In the genomic region with DNA sequence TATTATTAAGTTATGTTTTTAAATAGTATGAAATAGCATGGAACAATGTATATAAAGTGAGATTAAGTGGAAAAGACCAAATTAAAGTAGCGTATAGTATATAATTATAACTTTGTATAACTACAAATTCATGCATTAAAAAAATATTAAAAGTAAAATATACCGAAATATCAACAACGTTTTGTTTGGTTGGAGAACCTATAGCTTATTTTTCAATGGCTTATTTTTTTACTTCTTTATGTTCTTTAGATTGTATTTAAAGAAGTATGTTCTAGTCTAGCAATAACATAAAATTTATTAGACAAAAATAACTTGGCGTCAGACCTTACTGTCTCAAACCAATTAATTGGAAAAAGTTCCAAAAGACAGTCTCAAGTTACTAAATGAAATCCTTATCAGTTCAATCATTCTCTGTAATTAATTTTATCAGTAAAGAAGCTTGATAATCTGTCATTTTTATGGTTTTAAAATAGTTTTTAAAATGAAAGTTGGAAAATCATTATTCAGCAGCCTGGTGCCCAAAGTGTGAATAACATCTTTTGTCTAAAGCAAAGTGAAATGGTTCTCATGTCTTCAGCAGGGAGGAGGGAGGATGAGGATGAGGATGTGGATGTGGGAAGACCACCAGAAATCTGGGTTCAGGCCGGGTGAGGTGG, we compare ENCODE assay signal across 8 cellular contexts. TPM values are rescaled to one million over a fixed set of nuclear protein-coding genes. Genes with fewer than 3 reads are reported as not detected.
DNase-seq lines count a peak whose midpoint lies in the region; ATAC-seq, FAIRE-seq and TF ChIP-seq lines count a peak whose summit lies in the region.

No MANE protein-coding gene starts in this region.

- ATAC-seq in activated naive CD8-positive, alpha-beta T cell treated with anti-CD3 and anti-CD28 coated beads, Interleukin-2, amount 50 U/mL, for 24 hours = no peak
- ATAC-seq in right lobe of liver (no peak), HG02571 (IDR thresholded peaks at IDR 0.05; ENCODE audit: unreplicated experiment) (no peak), HG03442 (IDR thresholded peaks at IDR 0.05; ENCODE audit: unreplicated experiment) (no peak)

- H3K4me3 Mint-ChIP-seq in H9 = peak overlapping the region; percentile 51 to 72
- H3K4me3 Mint-ChIP-seq in activated naive CD8-positive, alpha-beta T cell treated with anti-CD3 and anti-CD28 coated beads, Interleukin-2, amount 50 U/mL, for 24 hours = peak overlapping the region; percentile 52

- no peak overlapping the region for H3K56ac ChIP-seq in H9 (ENCODE audit: insufficient read length, low read depth, low read length)

- H3K36me3 Mint-ChIP-seq in H9 (ENCODE audit: insufficient read depth in 1 of 3, low read depth in 3 of 3) = no peaks in the 10 kb centered on the region; a peak in 1 of 7 replicates
- H3K36me3 Mint-ChIP-seq in activated naive CD8-positive, alpha-beta T cell treated with anti-CD3 and anti-CD28 coated beads, Interleukin-2, amount 50 U/mL, for 24 hours (ENCODE audit: low read depth) = peaks cover 1% of the 10 kb centered on the region

- no peaks in the 10 kb centered on the region for H3K36me3 ChIP-seq in ACC112 (ENCODE audit: insufficient read depth, low read length)
- H3K36me3 ChIP-seq in right lobe of liver = no peaks in the 10 kb centered on the region

- no peak overlapping the region for H3T11ph ChIP-seq in H9 (ENCODE audit: low read length)

- peaks cover 26 to 27% of the 10 kb centered on the region in 2 experiments for H3K4me1 Mint-ChIP-seq in H9
- peaks cover 5% of the 10 kb centered on the region for H3K4me1 Mint-ChIP-seq in activated naive CD8-positive, alpha-beta T cell treated with anti-CD3 and anti-CD28 coated beads, Interleukin-2, amount 50 U/mL, for 24 hours

- TF ChIP-seq POLR2A in right lobe of liver (IDR thresholded peaks at IDR 0.05) = no peak

- no peak overlapping the region for H3K9ac ChIP-seq in H9 (ENCODE audit: extremely low read depth, insufficient read length, low read length)

- H3K23me2 ChIP-seq in H9 (ENCODE audit: insufficient read length, low read depth, low read length, poor library complexity, severe bottlenecking) = no peaks in the 10 kb centered on the region

- no peak overlapping the region for H2BK5ac ChIP-seq in H9 (ENCODE audit: insufficient read length, low read length)

- no peak overlapping the region for H4K8ac ChIP-seq in H9 (replicated peaks; ENCODE audit: insufficient read length, low read depth, low read length)

- intact Hi-C loops in right lobe of liver (cut with DNase I) = no loop called here

- H3K27me3 Mint-ChIP-seq in H9 (ENCODE audit: low read depth) = peaks cover 8% of the 10 kb centered on the region
- H3K27me3 Mint-ChIP-seq in activated naive CD8-positive, alpha-beta T cell treated with anti-CD3 and anti-CD28 coated beads, Interleukin-2, amount 50 U/mL, for 24 hours = peaks cover 26% of the 10 kb centered on the region

- H3K9me3 Mint-ChIP-seq in H9 = no peaks in the 10 kb centered on the region
- no peaks in the 10 kb centered on the region for H3K9me3 Mint-ChIP-seq in activated naive CD8-positive, alpha-beta T cell treated with anti-CD3 and anti-CD28 coated beads, Interleukin-2, amount 50 U/mL, for 24 hours

- H3K4me2 ChIP-seq in H9 (ENCODE audit: insufficient read depth, insufficient read length, low read length) = no peak overlapping the region

- H3K4ac ChIP-seq in H9 (ENCODE audit: low read depth, low read length) = no peak overlapping the region

- no peak overlapping the region for H3K14ac ChIP-seq in H9 (ENCODE audit: insufficient read depth, low read length)

- H3K27me3 ChIP-seq in ACC112 (ENCODE audit: insufficient read depth, low read length) (no peaks in the 10 kb centered on the region), H9 (ENCODE audit: insufficient read depth, low read length) (no peaks in the 10 kb centered on the region), right lobe of liver (peaks cover 0 to 6% of the 10 kb centered on the region in 2 donors)

- H3K79me2 ChIP-seq in ACC112 (ENCODE audit: control insufficient read depth, insufficient read depth, low read length, unreplicated experiment) = peaks cover 7% of the 10 kb centered on the region
- no peaks in the 10 kb centered on the region for H3K79me2 ChIP-seq in H9 (ENCODE audit: insufficient read depth, low read length)

- H3K27ac Mint-ChIP-seq in H9 = no peak overlapping the region
- no peak overlapping the region for H3K27ac Mint-ChIP-seq in activated naive CD8-positive, alpha-beta T cell treated with anti-CD3 and anti-CD28 coated beads, Interleukin-2, amount 50 U/mL, for 24 hours

- H2BK15ac ChIP-seq in H9 (ENCODE audit: low read depth, low read length) = no peak overlapping the region

- H4K91ac ChIP-seq in H9 (ENCODE audit: insufficient read length, low read depth, low read length) = no peak overlapping the region

- no peaks in the 10 kb centered on the region for H4K20me1 ChIP-seq in H9 (ENCODE audit: control insufficient read depth, insufficient read depth, insufficient read length)

- H3K18ac ChIP-seq in H9 (ENCODE audit: insufficient read length, low read depth, low read length) = no peak overlapping the region

- peak overlapping the region; percentile 81 for H3K4me3 ChIP-seq in ACC112 (ENCODE audit: low read depth, low read length)
- peak overlapping the region; percentile 18 to 37 (median 21) for H3K4me3 ChIP-seq in right lobe of liver

- H3K4me1 ChIP-seq in ACC112 (ENCODE audit: control insufficient read depth, insufficient read depth, low read length, unreplicated experiment) (peaks cover 10% of the 10 kb centered on the region), H9 (ENCODE audit: insufficient read depth, low read length) (no peaks in the 10 kb centered on the region), right lobe of liver (peaks cover 0 to 11% (median 5%) of the 10 kb centered on the region in 4 donors)

- no peak overlapping the region for H2BK20ac ChIP-seq in H9 (ENCODE audit: low read depth, low read length, poor library complexity, severe bottlenecking)

- no peak for DNase-seq in H9
- no peak for DNase-seq in activated naive CD8-positive, alpha-beta T cell treated with anti-CD3 and anti-CD28 coated beads, Interleukin-2, amount 50 U/mL, for 24 hours
- DNase-seq in right lobe of liver = no peak
- DNase-seq in urothelium cell line (ENCODE audit: low spot score) = peak; percentile 57
- no peak for DNase-seq in NCI-H524 (lab: John Stamatoyannopoulos, UW)

- TF ChIP-seq CTCF in H9 (conservative IDR thresholded peaks at IDR 0.05) (peak; percentile 30; the same call in 1 of the 3 replicates), right lobe of liver (IDR thresholded peaks at IDR 0.05) (no peak)

- H4K5ac ChIP-seq in H9 (ENCODE audit: insufficient read length, low read depth, low read length) = no peak overlapping the region

- H2BK12ac ChIP-seq in H9 (ENCODE audit: insufficient read length, low read depth, low read length) = no peak overlapping the region

- H2AFZ ChIP-seq in ACC112 (ENCODE audit: low read length, unreplicated experiment) (peak overlapping the region; percentile 79), H9 (ENCODE audit: low read length) (no peak overlapping the region)

- no peak overlapping the region for H2AK5ac ChIP-seq in H9 (ENCODE audit: insufficient read length, low read length)

- H2BK120ac ChIP-seq in H9 (ENCODE audit: low read depth, low read length, poor library complexity, severe bottlenecking) = no peak overlapping the region

- H3K27ac ChIP-seq in ACC112 (ENCODE audit: low read depth, low read length) (no peak overlapping the region), H9 (ENCODE audit: insufficient read length, low read depth, low read length) (no peak overlapping the region), right lobe of liver (no peak overlapping the region)

- no peak overlapping the region for H3K23ac ChIP-seq in H9 (ENCODE audit: insufficient read length, low read depth, low read length)

- no peaks in the 10 kb centered on the region for H3K9me3 ChIP-seq in H9 (ENCODE audit: control insufficient read depth, low read depth, low read length)
- H3K9me3 ChIP-seq in right lobe of liver = no peaks in the 10 kb centered on the region

- FAIRE-seq in urothelium cell line (lab: Jason Lieb, UNC) = no peak

- H3K79me1 ChIP-seq in H9 (ENCODE audit: insufficient read depth, low read depth, low read length, poor library complexity, severe bottlenecking) = no peaks in the 10 kb centered on the region

- no CpG with 5 or more reads among the region's 5 CpGs for WGBS in H9 (ENCODE audit: extremely low coverage, insufficient read length, low lambda C conversion rate)
- 33% methylated on average over 5 of the region's 5 CpGs for WGBS in right lobe of liver (ENCODE audit: insufficient coverage, low coverage, low lambda C conversion rate, missing lambda C conversion rate)

RNA-seq across cellular contexts. Expression of a gene that starts 46.7 kb away (rescaled TPM):
- total RNA-seq in H9 (2021) = 0.29 and 0.44 TPM in 2 replicates
- 1 to 10 TPM; 1.3 to 7.0 (median 3.5) TPM for total RNA-seq in right lobe of liver
